20 cellular contexts compared by ENCODE assay signal in the genomic region with DNA sequence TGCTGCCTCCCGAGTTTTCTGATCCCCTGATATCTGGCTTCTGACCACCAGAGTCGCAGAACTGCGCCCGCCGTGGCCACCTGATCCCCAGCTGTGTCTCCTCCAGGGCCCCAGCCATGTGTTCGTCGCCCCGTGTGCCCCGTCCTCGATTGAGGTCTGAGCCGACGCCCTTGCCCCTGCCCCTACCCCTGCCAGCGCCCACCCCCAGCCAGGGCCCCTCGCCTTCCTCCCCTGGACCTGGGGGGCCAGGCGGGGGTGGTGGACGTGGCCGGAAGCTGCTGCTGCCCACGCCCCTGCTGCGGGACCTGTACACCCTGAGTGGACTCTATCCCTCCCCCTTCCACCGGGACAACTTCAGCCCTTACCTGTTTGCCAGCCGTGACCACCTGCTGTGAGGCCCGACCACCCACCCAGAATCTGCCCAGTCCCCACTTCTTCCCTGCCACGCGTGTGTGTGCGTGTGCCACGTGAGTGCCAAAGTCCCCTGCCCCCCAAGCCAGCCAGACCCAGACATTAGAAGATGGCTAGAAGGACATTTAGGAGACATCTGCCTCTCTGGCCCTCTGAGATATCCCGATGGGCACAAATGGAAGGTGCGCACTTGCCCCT. TPM values are rescaled to one million over a fixed set of nuclear protein-coding genes. Genes with fewer than 3 reads are reported as not detected.
DNase-seq lines count a peak whose midpoint lies in the region; ATAC-seq, FAIRE-seq and TF ChIP-seq lines count a peak whose summit lies in the region.
"Had no signal": no experiment of that assay in that cellular context is flagged by ENCODE, and none has a peak within 500 bp of the region (broad histone marks: within the 10 kb centered on the region; RNA-seq: fewer than 3 reads in every experiment).

No MANE protein-coding gene starts in this region.

- H3K4me1 ChIP-seq in endothelial cell of umbilical vein (ENCODE audit: control insufficient read depth, extremely low read depth, insufficient read depth, low read length), result no peaks in the 10 kb centered on the region
- H3K4me1 ChIP-seq: BLaER1, Caco-2, HAP-1 had no signal

- no peak overlapping the region for H3K9ac ChIP-seq in endothelial cell of umbilical vein (replicated peaks; ENCODE audit: extremely low read depth, insufficient read depth, low read length)
- H3K9ac ChIP-seq: BLaER1 had no signal

- H3K9me3 Mint-ChIP-seq in stimulated activated memory B cell treated with anti-CD40 and anti-IgM and Interleukin-4, amounts not matched to agents 10 μg/mL and 1 μg/mL and 100 μg/mL, for 72 hours, result no peaks in the 10 kb centered on the region
- H3K9me3 Mint-ChIP-seq: CD4-positive, CD25-positive, alpha-beta regulatory T cell; CD8-positive, alpha-beta T cell; GM23338 had no signal

- DNase-seq in GM20000 (ENCODE audit: low spot score) (peak; percentile 7), H7 (peak; percentile 52), endothelial cell of umbilical vein (ENCODE audit: low read depth, low spot score) (no peak), RWPE1 (ENCODE audit: low spot score) (no peak)
- DNase-seq in stimulated activated CD4-positive, alpha-beta T cell treated with anti-CD3 and anti-CD28 coated beads, Interleukin-2, amount 100 ng/mL, for 24 hours, result no peak
- DNase-seq: Caco-2; CD4-positive, CD25-positive, alpha-beta regulatory T cell; CD8-positive, alpha-beta T cell; DMS153; DMS79; EL; GDM1 had no signal

- peak; percentile 57 for ATAC-seq in stimulated activated memory B cell treated with anti-CD40 and anti-IgM and Interleukin-4, amounts not matched to agents 10 μg/mL and 1 μg/mL and 100 μg/mL, for 72 hours
- ATAC-seq in GM18867 (IDR thresholded peaks at IDR 0.05; ENCODE audit: unreplicated experiment), result no peak
- ATAC-seq: CD8-positive, alpha-beta T cell; GM12878; GM23338 had no signal

- CTCF ChIA-PET in endothelial cell of umbilical vein (lab: Charles Lee), result interaction anchor here (1.3 kb wide), 1 partner anchor 70 kb away, joined by 6 read pairs; no protein-coding TSS in a partner anchor
- CTCF ChIA-PET in RWPE1 (lab: Yijun Ruan, JAX), result interaction anchor here (0.6 kb wide), 1 partner anchor 695 kb away, joined by 3 read pairs; no protein-coding TSS in a partner anchor

- dilution Hi-C loops in endothelial cell of umbilical vein (cut with MboI; ENCODE audit: extremely low pct_ligation_motif_present, low sequenced_read_pairs), result no loop called here

- H3K27me3 ChIP-seq in H7 (ENCODE audit: control insufficient read depth, insufficient read depth, low read length) (peaks cover 11% of the 10 kb centered on the region; the same call in 1 of the 2 replicates), endothelial cell of umbilical vein (ENCODE audit: control insufficient read depth in 2 of 2, insufficient read depth in 2 of 2, low read length in 2 of 2) (no peaks in the 10 kb centered on the region)
- H3K27me3 ChIP-seq: BLaER1 had no signal

- H3K9me3 ChIP-seq in endothelial cell of umbilical vein (replicated peaks; ENCODE audit: control insufficient read depth, insufficient read depth, low read length), result no peaks in the 10 kb centered on the region
- H3K9me3 ChIP-seq: BLaER1, Caco-2, HAP-1 had no signal

- intact Hi-C loops in endothelial cell of umbilical vein (cut with micrococcal nuclease), result no loop called here

- peaks cover 38% of the 10 kb centered on the region for H3K36me3 Mint-ChIP-seq in stimulated activated memory B cell treated with anti-CD40 and anti-IgM and Interleukin-4, amounts not matched to agents 10 μg/mL and 1 μg/mL and 100 μg/mL, for 72 hours

- H3K4me1 Mint-ChIP-seq in stimulated activated memory B cell treated with anti-CD40 and anti-IgM and Interleukin-4, amounts not matched to agents 10 μg/mL and 1 μg/mL and 100 μg/mL, for 72 hours, result no peaks in the 10 kb centered on the region
- H3K4me1 Mint-ChIP-seq: B cell; CD4-positive, CD25-positive, alpha-beta regulatory T cell had no signal

- TF ChIP-seq CTCF in GM20000 (IDR thresholded peaks at IDR 0.05; ENCODE audit: extremely low read depth, missing control alignments), result no peak
- no peak for TF ChIP-seq CTCF in endothelial cell of umbilical vein (IDR thresholded peaks at IDR 0.05; ENCODE audit: extremely low read depth in 1 of 2, insufficient read depth in 1 of 2, low read depth in 1 of 2, low read length in 2 of 2)
- TF ChIP-seq CTCF in RWPE1 (conservative IDR thresholded peaks at IDR 0.05; ENCODE audit: low read depth), result no peak

- no peak overlapping the region for H2AFZ ChIP-seq in endothelial cell of umbilical vein (ENCODE audit: low read depth, low read length)
- H2AFZ ChIP-seq: GM23338 had no signal

- no peaks in the 10 kb centered on the region for H3K27me3 Mint-ChIP-seq in stimulated activated memory B cell treated with anti-CD40 and anti-IgM and Interleukin-4, amounts not matched to agents 10 μg/mL and 1 μg/mL and 100 μg/mL, for 72 hours
- H3K27me3 Mint-ChIP-seq: B cell; CD4-positive, CD25-positive, alpha-beta regulatory T cell had no signal

- H3K4me3 Mint-ChIP-seq in stimulated activated memory B cell treated with anti-CD40 and anti-IgM and Interleukin-4, amounts not matched to agents 10 μg/mL and 1 μg/mL and 100 μg/mL, for 72 hours, result no peak overlapping the region
- H3K4me3 Mint-ChIP-seq: B cell; CD4-positive, CD25-positive, alpha-beta regulatory T cell; CD8-positive, alpha-beta T cell; GM23338 had no signal

- no peaks in the 10 kb centered on the region for H3K79me2 ChIP-seq in endothelial cell of umbilical vein (ENCODE audit: control insufficient read depth, insufficient read depth, low read length)

- TSS peak; percentile 68 for BruUV-seq in endothelial cell of umbilical vein (replicated peaks; lab: Mats Ljungman, UMichigan)

- no peaks in the 10 kb centered on the region for H4K20me1 ChIP-seq in endothelial cell of umbilical vein (replicated peaks; ENCODE audit: control insufficient read depth, extremely low read depth, insufficient read depth, low read length)

- no peak for TF ChIP-seq POLR2A in endothelial cell of umbilical vein (IDR thresholded peaks at IDR 0.05; ENCODE audit: low read depth, low read length)

- no peak overlapping the region for H3K4me3 ChIP-seq in H7 (ENCODE audit: insufficient read depth, low read depth, low read length)
- no peak overlapping the region for H3K4me3 ChIP-seq in endothelial cell of umbilical vein (replicated peaks in 1 of 3; ENCODE audit: insufficient read depth in 1 of 3, low read depth in 1 of 3, low read length in 3 of 3)
- H3K4me3 ChIP-seq: BLaER1, GM12878, GM23338, HAP-1 had no signal

- no peak overlapping the region for H3K4me2 ChIP-seq in endothelial cell of umbilical vein (ENCODE audit: insufficient read depth, low read length)
- H3K4me2 ChIP-seq: BLaER1, GM23338 had no signal

- H3K27ac ChIP-seq in endothelial cell of umbilical vein (ENCODE audit: insufficient read depth, low read depth, low read length) (no peak overlapping the region), RWPE1 (no peak overlapping the region)
- H3K27ac ChIP-seq: BLaER1, C4-2B had no signal

- no peak overlapping the region for H3K27ac Mint-ChIP-seq in stimulated activated memory B cell treated with anti-CD40 and anti-IgM and Interleukin-4, amounts not matched to agents 10 μg/mL and 1 μg/mL and 100 μg/mL, for 72 hours
- H3K27ac Mint-ChIP-seq: B cell; CD4-positive, CD25-positive, alpha-beta regulatory T cell; CD8-positive, alpha-beta T cell; GM23338 had no signal

- FAIRE-seq in endothelial cell of umbilical vein (lab: Jason Lieb, UNC), result no peak
- FAIRE-seq: GM12878 had no signal

- H3K36me3 ChIP-seq in H7 (replicated peaks; ENCODE audit: control insufficient read depth, insufficient read depth, low read length), result peaks cover 5% of the 10 kb centered on the region
- H3K36me3 ChIP-seq in endothelial cell of umbilical vein (ENCODE audit: control insufficient read depth in 2 of 2, extremely low read depth in 1 of 2, insufficient read depth in 2 of 2, low read length in 2 of 2), result peaks cover 0 to 11% of the 10 kb centered on the region in 2 experiments
- H3K36me3 ChIP-seq: HAP-1 had no signal

- POLR2A ChIA-PET in endothelial cell of umbilical vein (lab: Charles Lee) (no interaction called here), RWPE1 (lab: Yijun Ruan, JAX; ENCODE audit: low non-redundant PET) (no interaction called here)

- no peaks in the 10 kb centered on the region for H3K9me1 ChIP-seq in endothelial cell of umbilical vein (replicated peaks; ENCODE audit: control insufficient read depth, extremely low read depth, insufficient read depth, low read length)

RNA-seq across cellular contexts. Expression of gene PLPPR2, which starts 9.2 kb away (rescaled TPM):
- total RNA-seq in H7 (2014; rRNA removed; shearing (Covaris generic)), result 5.7 and 7.0 TPM in 2 replicates
- 22.8 and 23.7 TPM in 2 replicates for total RNA-seq in endothelial cell of umbilical vein
- polyA plus RNA-seq in endothelial cell of umbilical vein, result 28.7 and 34.5 TPM in 2 replicates
- 14.0 and 19.1 TPM in 2 replicates for polyA plus RNA-seq in endothelial cell of umbilical vein (2011; cell fraction: cytosol; rRNA removed)
- polyA plus RNA-seq in endothelial cell of umbilical vein (2011; cell fraction: nucleus; rRNA removed), result 36.5 and 47.7 TPM in 2 replicates
- polyA plus RNA-seq in endothelial cell of umbilical vein (2012), result 24.8 and 32.4 TPM in 2 replicates
- polyA minus RNA-seq in endothelial cell of umbilical vein, result 10.7 and 14.5 TPM in 2 replicates
- 6.2 TPM for polyA minus RNA-seq in endothelial cell of umbilical vein (2011; cell fraction: cytosol; rRNA and poly(A)+ RNA removed)
- polyA minus RNA-seq in endothelial cell of umbilical vein (2011; cell fraction: nucleus; rRNA and poly(A)+ RNA removed), result 5.4 and 14.8 TPM in 2 replicates

RNA-seq across cellular contexts. Expression of gene SWSAP1, which starts 10.1 kb away (rescaled TPM):
- 3.0 and 3.3 TPM in 2 replicates for total RNA-seq in H7 (2014; rRNA removed; shearing (Covaris generic))
- 2.7 and 3.7 TPM in 2 replicates for total RNA-seq in endothelial cell of umbilical vein
- 4.4 and 4.8 TPM in 2 replicates for polyA plus RNA-seq in endothelial cell of umbilical vein
- polyA plus RNA-seq in endothelial cell of umbilical vein (2011; cell fraction: cytosol; rRNA removed), result 2.2 and 3.3 TPM in 2 replicates
- polyA plus RNA-seq in endothelial cell of umbilical vein (2011; cell fraction: nucleus; rRNA removed), result 1.5 and 1.7 TPM in 2 replicates
- 2.3 and 2.8 TPM in 2 replicates for polyA plus RNA-seq in endothelial cell of umbilical vein (2012)
- 0.49 and 1.6 TPM in 2 replicates for polyA minus RNA-seq in endothelial cell of umbilical vein
- 0.92 TPM for polyA minus RNA-seq in endothelial cell of umbilical vein (2011; cell fraction: cytosol; rRNA and poly(A)+ RNA removed)
- 0.72 and 1.5 TPM in 2 replicates for polyA minus RNA-seq in endothelial cell of umbilical vein (2011; cell fraction: nucleus; rRNA and poly(A)+ RNA removed)

RNA-seq across cellular contexts. Expression of gene CCDC159, which starts 18.1 kb away (rescaled TPM):
- 2.7 and 5.5 TPM in 2 replicates for total RNA-seq in H7 (2014; rRNA removed; shearing (Covaris generic))
- total RNA-seq in endothelial cell of umbilical vein, result 30.3 and 31.6 TPM in 2 replicates
- 28.2 and 30.0 TPM in 2 replicates for polyA plus RNA-seq in endothelial cell of umbilical vein
- polyA plus RNA-seq in endothelial cell of umbilical vein (2011; cell fraction: cytosol; rRNA removed), result 20.0 and 24.7 TPM in 2 replicates
- 181 and 184 TPM in 2 replicates for polyA plus RNA-seq in endothelial cell of umbilical vein (2011; cell fraction: nucleus; rRNA removed)
- polyA plus RNA-seq in endothelial cell of umbilical vein (2012), result 24.1 and 35.7 TPM in 2 replicates
- polyA minus RNA-seq in endothelial cell of umbilical vein, result 12.7 and 27.0 TPM in 2 replicates
- polyA minus RNA-seq in endothelial cell of umbilical vein (2011; cell fraction: cytosol; rRNA and poly(A)+ RNA removed), result 2.5 TPM
- polyA minus RNA-seq in endothelial cell of umbilical vein (2011; cell fraction: nucleus; rRNA and poly(A)+ RNA removed), result 21.9 and 31.9 TPM in 2 replicates

RNA-seq across cellular contexts. Expression of gene TMEM205, which starts 18.3 kb away (rescaled TPM):
- 102 and 128 TPM in 2 replicates for total RNA-seq in H7 (2014; rRNA removed; shearing (Covaris generic))
- total RNA-seq in endothelial cell of umbilical vein, result 57.3 and 58.9 TPM in 2 replicates
- 345 and 364 TPM in 2 replicates for polyA plus RNA-seq in endothelial cell of umbilical vein
- polyA plus RNA-seq in endothelial cell of umbilical vein (2011; cell fraction: cytosol; rRNA removed), result 252 and 288 TPM in 2 replicates
- polyA plus RNA-seq in endothelial cell of umbilical vein (2011; cell fraction: nucleus; rRNA removed), result 148 and 156 TPM in 2 replicates
- polyA plus RNA-seq in endothelial cell of umbilical vein (2012), result 85.8 and 87.3 TPM in 2 replicates
- 99.9 and 106 TPM in 2 replicates for polyA minus RNA-seq in endothelial cell of umbilical vein
- polyA minus RNA-seq in endothelial cell of umbilical vein (2011; cell fraction: cytosol; rRNA and poly(A)+ RNA removed), result 20.3 TPM
- polyA minus RNA-seq in endothelial cell of umbilical vein (2011; cell fraction: nucleus; rRNA and poly(A)+ RNA removed), result 14.5 and 17.6 TPM in 2 replicates

RNA-seq across cellular contexts. Expression of gene EPOR, which starts 19.7 kb away (rescaled TPM):
- 14.9 and 15.8 TPM in 2 replicates for total RNA-seq in H7 (2014; rRNA removed; shearing (Covaris generic))
- total RNA-seq in endothelial cell of umbilical vein, result 11.4 and 12.6 TPM in 2 replicates
- polyA plus RNA-seq in endothelial cell of umbilical vein, result 17.3 and 23.5 TPM in 2 replicates
- polyA plus RNA-seq in endothelial cell of umbilical vein (2011; cell fraction: cytosol; rRNA removed), result 9.6 and 12.8 TPM in 2 replicates
- polyA plus RNA-seq in endothelial cell of umbilical vein (2011; cell fraction: nucleus; rRNA removed), result 12.7 and 14.8 TPM in 2 replicates
- 7.1 and 7.4 TPM in 2 replicates for polyA plus RNA-seq in endothelial cell of umbilical vein (2012)
- polyA minus RNA-seq in endothelial cell of umbilical vein, result 8.6 and 9.9 TPM in 2 replicates
- 10.3 TPM for polyA minus RNA-seq in endothelial cell of umbilical vein (2011; cell fraction: cytosol; rRNA and poly(A)+ RNA removed)
- 2.7 and 4.0 TPM in 2 replicates for polyA minus RNA-seq in endothelial cell of umbilical vein (2011; cell fraction: nucleus; rRNA and poly(A)+ RNA removed)

Comparison
In these comparisons a context has a peak if more than half of its experiments do, and no peak if none do; other contexts are left out.
1. DNase-seq: peak in GM20000 (single experiment) and H7 (single experiment); none in endothelial cell of umbilical vein (single experiment), stimulated activated CD4-positive, alpha-beta T cell treated with anti-CD3 and anti-CD28 coated beads, Interleukin-2, amount 100 ng/mL, for 24 hours (0 of 2) and RWPE1 (single experiment).